26 cellular contexts compared by ENCODE assay signal in the genomic region with DNA sequence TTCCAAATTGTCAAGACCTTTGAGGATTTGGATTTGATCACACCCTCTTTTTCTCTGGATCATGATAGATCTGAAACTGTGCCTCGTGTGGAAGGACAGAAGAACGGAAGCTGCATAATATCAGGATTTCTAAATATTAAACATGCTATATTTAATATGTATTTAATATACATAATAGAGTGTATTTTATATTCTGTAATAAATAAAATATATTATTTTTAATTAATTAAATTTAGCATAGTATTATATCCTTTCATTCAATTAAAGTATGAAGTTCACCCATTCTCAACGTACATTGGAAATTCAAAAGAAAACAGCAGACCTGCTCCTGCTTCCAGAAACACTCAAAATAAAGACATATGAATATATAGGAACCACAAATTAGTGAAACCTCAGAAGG.
"Had no signal": no experiment of that assay in that cellular context is flagged by ENCODE, and none has a peak within 500 bp of the region (broad histone marks: within the 10 kb centered on the region; RNA-seq: fewer than 3 reads in every experiment).

No MANE protein-coding gene starts in this region.

- H3K9me3 ChIP-seq: ascending aorta, Peyer's patch, SJCRH30, SK-N-SH had no signal

- H3K4me1 Mint-ChIP-seq: activated naive CD4-positive, alpha-beta T cell treated with anti-CD3 and anti-CD28 coated beads, Interleukin-2, amount 50 U/mL, for 24 hours; brain; central memory CD8-positive, alpha-beta T cell had no signal

- H3K9me3 Mint-ChIP-seq: activated naive CD4-positive, alpha-beta T cell treated with anti-CD3 and anti-CD28 coated beads, Interleukin-2, amount 50 U/mL, for 24 hours; central memory CD8-positive, alpha-beta T cell had no signal

- H3K27me3 ChIP-seq: ascending aorta, Peyer's patch, SJCRH30 had no signal

- H3K4me3 ChIP-seq: ascending aorta, Peyer's patch, SJCRH30 had no signal

- H3K4me1 ChIP-seq: ascending aorta, Peyer's patch, SJCRH30 had no signal

- H3K27ac ChIP-seq: ascending aorta, KMS-11, Peyer's patch, RWPE1, SJCRH30 had no signal

- H3K27ac Mint-ChIP-seq: activated CD8-positive, alpha-beta T cell treated with anti-CD3 and anti-CD28 coated beads, Interleukin-2, amount 10 ng/mL, durations not matched to agents 7 days and 5 days; activated naive CD4-positive, alpha-beta T cell treated with anti-CD3 and anti-CD28 coated beads, Interleukin-2, amount 50 U/mL, for 24 hours had no signal

- H3K36me3 ChIP-seq: ascending aorta, Peyer's patch, SJCRH30 had no signal

- H3K4me2 ChIP-seq: KMS-11, SK-N-SH had no signal

- H3K9ac ChIP-seq: KMS-11, SK-N-SH had no signal

- ATAC-seq: activated CD8-positive, alpha-beta T cell treated with anti-CD3 and anti-CD28 coated beads, Interleukin-2, amount 10 ng/mL, durations not matched to agents 7 days and 5 days had no signal

- DNase-seq: activated CD4-positive, alpha-beta T cell treated with anti-CD3 and anti-CD28 coated beads for 48 hours; activated CD4-positive, alpha-beta T cell treated with anti-CD3 and anti-CD28 coated beads, Interleukin-2, amount 50 U/mL, for 4 hours; activated CD4-positive, CD25-positive, alpha-beta regulatory T cell treated with anti-CD3 and anti-CD28 coated beads, Interleukin-2, amount 50 U/mL, for 72 hours; activated CD8-positive, alpha-beta memory T cell treated with anti-CD3 and anti-CD28 coated beads, Interleukin-2, amount 50 U/mL, for 48 hours; activated CD8-positive, alpha-beta T cell treated with anti-CD3 and anti-CD28 coated beads, Interleukin-2, amount 10 ng/mL, durations not matched to agents 7 days and 5 days; activated T-cell treated with anti-CD3 and anti-CD28 coated beads, Interleukin-2, amount 50 U/mL, for 1 hour; MV-4-11; NCI-H1105; NCI-H1436; NCI-H1694 treated with DMSO at 0.1 percent for 48 hours; NCI-H2029 treated with DMSO at 0.1 percent for 48 hours; NCI-H345; NCI-H510A; NCI-H69; NK-92 treated with Interleukin-12 subunit alpha and Interleukin-12 subunit beta, amount 100 ng/mL, for 24 hours; OCI-M1; Peyer's patch; Right ventricle myocardium superior; SK-N-SH had no signal

- H3K27me3 Mint-ChIP-seq: activated naive CD4-positive, alpha-beta T cell treated with anti-CD3 and anti-CD28 coated beads, Interleukin-2, amount 50 U/mL, for 24 hours had no signal

- H3K9me2 ChIP-seq: SK-N-SH had no signal

- H3K36me3 Mint-ChIP-seq: activated naive CD4-positive, alpha-beta T cell treated with anti-CD3 and anti-CD28 coated beads, Interleukin-2, amount 50 U/mL, for 24 hours; brain had no signal

- H3K4me3 Mint-ChIP-seq: activated CD8-positive, alpha-beta T cell treated with anti-CD3 and anti-CD28 coated beads, Interleukin-2, amount 10 ng/mL, durations not matched to agents 7 days and 5 days; activated naive CD4-positive, alpha-beta T cell treated with anti-CD3 and anti-CD28 coated beads, Interleukin-2, amount 50 U/mL, for 24 hours; brain; central memory CD8-positive, alpha-beta T cell had no signal
